In the genomic region with DNA sequence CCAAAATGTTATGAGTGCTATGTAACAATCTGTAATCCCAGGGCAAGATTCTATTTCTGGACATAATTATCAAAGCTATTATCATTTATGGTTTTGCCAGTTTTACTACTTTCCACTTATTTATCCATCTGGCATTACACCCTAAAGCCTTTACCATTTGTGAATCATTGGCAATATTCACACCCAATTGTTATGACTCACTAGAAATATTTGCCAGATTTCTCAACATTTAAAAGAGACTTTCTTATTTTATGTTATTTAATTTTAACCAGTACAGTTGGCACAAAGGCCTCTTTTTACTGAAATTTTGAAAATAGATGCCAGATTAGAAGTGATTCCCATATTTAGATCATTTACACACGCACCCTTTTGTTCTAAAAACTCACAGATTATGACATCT, we compare ENCODE assay signal across 27 cellular contexts.
DNase-seq lines count a peak whose midpoint lies in the region; ATAC-seq and TF ChIP-seq lines count a peak whose summit lies in the region.
"Had no signal": no experiment of that assay in that cellular context is flagged by ENCODE, and none has a peak within 500 bp of the region (broad histone marks: within the 10 kb centered on the region; RNA-seq: fewer than 3 reads in every experiment).

No MANE protein-coding gene starts in this region.

- H3K4me1 Mint-ChIP-seq in immature natural killer cell, result no peaks in the 10 kb centered on the region
- H3K4me1 Mint-ChIP-seq: endodermal cell, neural crest cell, T-cell had no signal

- TF ChIP-seq RAD21 in HCT116 (IDR thresholded peaks at IDR 0.05; ENCODE audit: low read depth), result no peak

- H3K27me3 ChIP-seq in HCT116 (ENCODE audit: insufficient read depth, low read length), result no peaks in the 10 kb centered on the region
- no peaks in the 10 kb centered on the region for H3K27me3 ChIP-seq in RWPE2 (ENCODE audit: insufficient read depth, poor library complexity, severe bottlenecking)
- no peaks in the 10 kb centered on the region for H3K27me3 ChIP-seq in tibial nerve
- H3K27me3 ChIP-seq: pancreas, SJSA1 had no signal

- H3K9ac ChIP-seq in HCT116 (ENCODE audit: low read length), result no peak overlapping the region

- RAD21 ChIA-PET in HCT116 (lab: Charles Lee; ENCODE audit: low non-redundant PET in 1 of 2, low total read pairs in 2 of 2, uncharacterized antibody in 2 of 2, unreplicated experiment in 2 of 2), result no interaction called here

- no TSS peak for BruUV-seq in HCT116 (replicated peaks; lab: Mats Ljungman, UMichigan)

- H2AFZ ChIP-seq in HCT116 (ENCODE audit: low read depth, low read length, poor library complexity, severe bottlenecking), result peak overlapping the region; percentile 51

- H3K27ac Mint-ChIP-seq in immature natural killer cell, result no peak overlapping the region
- H3K27ac Mint-ChIP-seq: activated naive CD4-positive, alpha-beta T cell treated with anti-CD3 and anti-CD28 coated beads for 36 hours; dendritic cell treated with granulocyte-macrophage colony-stimulating factor and Interleukin-4, amounts not matched to agents 40 ng/mL and 50 ng/mL, for 4 days; endodermal cell; T-cell; type B pancreatic cell had no signal

- WGBS in tibial nerve, 2 donors, result 39 to 42% methylated on average over 1 of the region's 1 CpG

- H3K36me3 ChIP-seq in HCT116 (ENCODE audit: control insufficient read depth in 1 of 2, insufficient read depth in 2 of 2, low read length in 2 of 2) (no peaks in the 10 kb centered on the region), RWPE2 (ENCODE audit: low read depth) (no peaks in the 10 kb centered on the region), tibial nerve (no peaks in the 10 kb centered on the region)
- H3K36me3 ChIP-seq: pancreas, SJSA1 had no signal

- H3K9me2 ChIP-seq in HCT116 (ENCODE audit: insufficient read depth), result no peaks in the 10 kb centered on the region

- H4K20me1 ChIP-seq in HCT116 (ENCODE audit: insufficient read depth), result no peaks in the 10 kb centered on the region

- no peak for TF ChIP-seq EP300 in tibial nerve (IDR thresholded peaks at IDR 0.05)

- POLR2A ChIA-PET in HCT116 (lab: Charles Lee), result no interaction called here

- CTCF ChIA-PET in HCT116 (lab: Charles Lee), result no interaction called here

- H3K9me3 Mint-ChIP-seq in immature natural killer cell, result peaks cover 14 to 44% (median 25%) of the 10 kb centered on the region in 6 donors
- H3K9me3 Mint-ChIP-seq: type B pancreatic cell had no signal

- intact Hi-C loops in HCT116 (cut with micrococcal nuclease), result no loop called here

- H3K4me3 ChIP-seq in HCT116 (replicated peaks in 1 of 2; ENCODE audit: low read depth in 1 of 2, low read length in 2 of 2), result no peak overlapping the region
- no peak overlapping the region for H3K4me3 ChIP-seq in RWPE2 (ENCODE audit: severe bottlenecking)
- no peak overlapping the region for H3K4me3 ChIP-seq in fibroblast of the aortic adventitia (ENCODE audit: low read depth, low read length)
- H3K4me3 ChIP-seq in tibial nerve, result no peak overlapping the region
- H3K4me3 ChIP-seq: pancreas, SJSA1 had no signal

- TF ChIP-seq CTCF in HCT116 (IDR thresholded peaks at IDR 0.05 in 2 of 3, conservative IDR thresholded peaks at IDR 0.05 in 1 of 3; ENCODE audit: borderline replicate concordance in 1 of 3, insufficient read depth in 1 of 3, low read depth in 2 of 3, low read length in 2 of 3) (no peak), RWPE2 (IDR thresholded peaks at IDR 0.05; ENCODE audit: poor library complexity, severe bottlenecking) (no peak), fibroblast of the aortic adventitia (IDR thresholded peaks at IDR 0.05; ENCODE audit: insufficient read depth, low read length) (no peak), tibial nerve (IDR thresholded peaks at IDR 0.05) (no peak)

- no peaks in the 10 kb centered on the region for H3K27me3 Mint-ChIP-seq in immature natural killer cell (ENCODE audit: low read depth in 3 of 3)
- H3K27me3 Mint-ChIP-seq: dendritic cell treated with granulocyte-macrophage colony-stimulating factor and Interleukin-4, amounts not matched to agents 40 ng/mL and 50 ng/mL, for 4 days; T-cell had no signal

- TF ChIP-seq POLR2A in HCT116 (IDR thresholded peaks at IDR 0.05; ENCODE audit: borderline replicate concordance, extremely low read depth, insufficient read depth, insufficient read length), result no peak
- no peak for TF ChIP-seq POLR2A in tibial nerve (IDR thresholded peaks at IDR 0.05)

- no peaks in the 10 kb centered on the region for H3K79me2 ChIP-seq in HCT116 (ENCODE audit: insufficient read depth, low read length)

- H3K9me3 ChIP-seq in HCT116 (ENCODE audit: control insufficient read depth in 1 of 2, insufficient read depth in 1 of 2, low read depth in 1 of 2, low read length in 2 of 2) (no peaks in the 10 kb centered on the region), RWPE2 (ENCODE audit: severe bottlenecking) (peaks cover 2% of the 10 kb centered on the region), tibial nerve (peaks cover 0 to 43% (median 4%) of the 10 kb centered on the region in 4 donors)
- H3K9me3 ChIP-seq: pancreas, SJSA1 had no signal

- peak; percentile 2 for DNase-seq in AG08395 (ENCODE audit: low spot score)
- peak; percentile 26 for DNase-seq in HCT116 (ENCODE audit: low read depth, low spot score)
- no peak for DNase-seq in RWPE2 (ENCODE audit: low spot score)
- DNase-seq in fibroblast of the aortic adventitia (ENCODE audit: low read depth), result peak; percentile 5
- DNase-seq in stimulated activated CD4-positive, alpha-beta T cell treated with anti-CD3 and anti-CD28 coated beads, Interleukin-2, amount 100 ng/mL, for 48 hours, result no peak
- no peak for DNase-seq in tibial nerve (ENCODE audit: low spot score in 2 of 2)
- DNase-seq in HuH-7.5 (ENCODE audit: low spot score), result no peak
- no peak for DNase-seq in immature natural killer cell
- DNase-seq: activated CD4-positive, CD25-positive, alpha-beta regulatory T cell; activated naive CD4-positive, alpha-beta T cell treated with anti-CD3 and anti-CD28 coated beads for 36 hours; amygdala; caudate nucleus; DMS53; endodermal cell; glutamatergic neuron; Karpas-422; kidney glomerular epithelial cell; NCI-H187; NCI-H2171; NCI-H524 treated with DMSO at 0.1 percent for 48 hours; pancreas; stimulated activated CD4-positive, alpha-beta T cell treated with anti-CD3 and anti-CD28 coated beads, Interleukin-2, amount 100 ng/mL, for 24 hours; T-cell had no signal

- ATAC-seq in HCT116 (peak; percentile 42), RWPE2 (ENCODE audit: low read depth) (peak; percentile 63)
- ATAC-seq: pancreas, T-cell had no signal

- H3K4me1 ChIP-seq in HCT116 (ENCODE audit: control insufficient read depth in 1 of 2, insufficient read depth in 2 of 2, low read length in 2 of 2) (peaks cover 18 to 26% of the 10 kb centered on the region in 2 experiments), RWPE2 (ENCODE audit: insufficient read depth, poor library complexity, severe bottlenecking) (peaks cover 18% of the 10 kb centered on the region), tibial nerve (no peaks in the 10 kb centered on the region)
- H3K4me1 ChIP-seq: pancreas, SJSA1 had no signal

- no peak overlapping the region for H3K4me3 Mint-ChIP-seq in immature natural killer cell
- H3K4me3 Mint-ChIP-seq: activated naive CD4-positive, alpha-beta T cell treated with anti-CD3 and anti-CD28 coated beads for 36 hours; dendritic cell treated with granulocyte-macrophage colony-stimulating factor and Interleukin-4, amounts not matched to agents 40 ng/mL and 50 ng/mL, for 4 days; endodermal cell; neural crest cell; T-cell; type B pancreatic cell had no signal

- peak overlapping the region; percentile 47 for H3K4me2 ChIP-seq in HCT116 (ENCODE audit: low read length)

- H3K27ac ChIP-seq in HCT116 (ENCODE audit: low read depth, low read length) (peak overlapping the region; percentile 18; the same call in 1 of the 2 replicates), RWPE2 (ENCODE audit: poor library complexity, severe bottlenecking) (no peak overlapping the region), tibial nerve (no peak overlapping the region)
- H3K27ac ChIP-seq: pancreas, SJSA1 had no signal

- H3K36me3 Mint-ChIP-seq in immature natural killer cell, result no peaks in the 10 kb centered on the region
- H3K36me3 Mint-ChIP-seq: T-cell, type B pancreatic cell had no signal

TF ChIP-seq in HCT116, 20 proteins besides CTCF, POLR2A, EP300 and RAD21 (continues in another document):
- no peak; the same call in 1 of the 2 replicates for TF ChIP-seq SIN3A (IDR thresholded peaks at IDR 0.05; ENCODE audit: low read depth)
- TF ChIP-seq EZH2 (IDR thresholded peaks at IDR 0.05), result no peak
- TF ChIP-seq, protein P1, sequence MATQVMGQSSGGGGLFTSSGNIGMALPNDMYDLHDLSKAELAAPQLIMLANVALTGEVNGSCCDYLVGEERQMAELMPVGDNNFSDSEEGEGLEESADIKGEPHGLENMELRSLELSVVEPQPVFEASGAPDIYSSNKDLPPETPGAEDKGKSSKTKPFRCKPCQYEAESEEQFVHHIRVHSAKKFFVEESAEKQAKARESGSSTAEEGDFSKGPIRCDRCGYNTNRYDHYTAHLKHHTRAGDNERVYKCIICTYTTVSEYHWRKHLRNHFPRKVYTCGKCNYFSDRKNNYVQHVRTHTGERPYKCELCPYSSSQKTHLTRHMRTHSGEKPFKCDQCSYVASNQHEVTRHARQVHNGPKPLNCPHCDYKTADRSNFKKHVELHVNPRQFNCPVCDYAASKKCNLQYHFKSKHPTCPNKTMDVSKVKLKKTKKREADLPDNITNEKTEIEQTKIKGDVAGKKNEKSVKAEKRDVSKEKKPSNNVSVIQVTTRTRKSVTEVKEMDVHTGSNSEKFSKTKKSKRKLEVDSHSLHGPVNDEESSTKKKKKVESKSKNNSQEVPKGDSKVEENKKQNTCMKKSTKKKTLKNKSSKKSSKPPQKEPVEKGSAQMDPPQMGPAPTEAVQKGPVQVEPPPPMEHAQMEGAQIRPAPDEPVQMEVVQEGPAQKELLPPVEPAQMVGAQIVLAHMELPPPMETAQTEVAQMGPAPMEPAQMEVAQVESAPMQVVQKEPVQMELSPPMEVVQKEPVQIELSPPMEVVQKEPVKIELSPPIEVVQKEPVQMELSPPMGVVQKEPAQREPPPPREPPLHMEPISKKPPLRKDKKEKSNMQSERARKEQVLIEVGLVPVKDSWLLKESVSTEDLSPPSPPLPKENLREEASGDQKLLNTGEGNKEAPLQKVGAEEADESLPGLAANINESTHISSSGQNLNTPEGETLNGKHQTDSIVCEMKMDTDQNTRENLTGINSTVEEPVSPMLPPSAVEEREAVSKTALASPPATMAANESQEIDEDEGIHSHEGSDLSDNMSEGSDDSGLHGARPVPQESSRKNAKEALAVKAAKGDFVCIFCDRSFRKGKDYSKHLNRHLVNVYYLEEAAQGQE (IDR thresholded peaks at IDR 0.05; ENCODE audit: low read depth), result no peak
- peak; percentile 90 for TF ChIP-seq CEBPB (IDR thresholded peaks at IDR 0.05; ENCODE audit: low read depth)
- peak; percentile 83 for TF ChIP-seq JUND (IDR thresholded peaks at IDR 0.05)
- no peak for TF ChIP-seq SRF (IDR thresholded peaks at IDR 0.05; ENCODE audit: low read depth)
- TF ChIP-seq FOSL1 (IDR thresholded peaks at IDR 0.05; ENCODE audit: low read depth), result peak; percentile 86
- TF ChIP-seq POLR2AphosphoS5 (IDR thresholded peaks at IDR 0.05; ENCODE audit: low read depth, low read length), result no peak
- TF ChIP-seq ZFX (IDR thresholded peaks at IDR 0.05), result no peak
- TF ChIP-seq SP1 (IDR thresholded peaks at IDR 0.05; ENCODE audit: low read depth), result peak; percentile 74
- no peak for TF ChIP-seq ZNF274 (IDR thresholded peaks at IDR 0.05; ENCODE audit: low read depth, low read length)

Comparison
In these comparisons a context has a peak if more than half of its experiments do, and no peak if none do; other contexts are left out.
1. DNase-seq: peak in AG08395 (single experiment), HCT116 (single experiment) and fibroblast of the aortic adventitia (single experiment); none in RWPE2 (single experiment), stimulated activated CD4-positive, alpha-beta T cell treated with anti-CD3 and anti-CD28 coated beads, Interleukin-2, amount 100 ng/mL, for 48 hours (0 of 2), tibial nerve (0 of 2), HuH-7.5 (single experiment) and immature natural killer cell (0 of 3).